1 cellular context compared by ENCODE assay signal in the genomic region with DNA sequence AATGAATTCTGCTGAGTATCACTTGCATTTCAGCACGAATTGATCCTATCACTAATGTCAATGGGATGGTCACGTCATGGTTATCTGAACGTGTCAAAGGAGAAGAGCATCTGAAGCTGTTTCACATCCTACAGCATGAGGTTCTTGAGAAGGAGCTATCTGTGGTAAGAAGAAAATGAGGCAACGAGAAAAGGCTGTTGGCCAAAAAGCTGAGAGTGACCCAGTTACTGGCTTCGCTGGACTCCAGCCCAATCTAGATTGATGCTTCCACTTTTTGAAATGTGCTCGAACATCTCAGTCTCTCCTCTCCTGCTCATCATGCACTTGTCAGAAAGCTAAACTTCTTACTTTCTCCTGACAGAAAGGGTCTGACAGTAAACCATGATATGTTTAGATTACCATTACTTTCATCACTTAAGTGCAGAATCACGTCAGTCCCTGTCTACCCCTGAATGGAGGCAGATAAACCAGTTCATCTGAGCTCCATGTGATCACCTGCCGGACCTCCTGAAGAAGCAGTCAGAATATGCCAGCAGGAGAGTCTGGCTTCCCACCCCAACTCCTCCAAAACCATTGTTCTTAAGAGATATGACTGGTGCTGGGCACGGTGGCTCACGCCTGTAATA.
TF ChIP-seq lines count a peak whose summit lies in the region.

No MANE protein-coding gene starts in this region.

TF ChIP-seq in K562, 482 proteins besides CTCF, POLR2A, EP300 and RAD21 (continued from another document):
- TF ChIP-seq ZBTB26 (CRISPR knock-in tag; IDR thresholded peaks at IDR 0.05) (no peak), ZNF449 (CRISPR knock-in tag; IDR thresholded peaks at IDR 0.05) (no peak), JUND (IDR thresholded peaks at IDR 0.05; ENCODE audit: borderline replicate concordance, low read depth, low read length) (no peak), JUND (tag; IDR thresholded peaks at IDR 0.05; ENCODE audit: borderline replicate concordance, low read depth, low read length) (0 out of 3 replicates have a peak, but pooled peaks have one; percentile 37), JUN (IDR thresholded peaks at IDR 0.05; ENCODE audit: borderline replicate concordance, low read depth, low read length) (0 out of 2 replicates have a peak, but pooled peaks have one; percentile 16), JUN (CRISPR knock-in tag; IDR thresholded peaks at IDR 0.05; ENCODE audit: borderline replicate concordance) (no peak), HOXB6 (CRISPR knock-in tag; IDR thresholded peaks at IDR 0.05; ENCODE audit: borderline replicate concordance) (no peak), ZNF766 (CRISPR knock-in tag; conservative IDR thresholded peaks at IDR 0.05) (peak; percentile 69; the same call in 1 of the 2 replicates), ZNF316 (IDR thresholded peaks at IDR 0.05) (0 out of 2 replicates have a peak, but pooled peaks have one; percentile 51), L3MBTL2 (IDR thresholded peaks at IDR 0.05) (peak; percentile 63), RCOR1 (IDR thresholded peaks at IDR 0.05; ENCODE audit: borderline replicate concordance in 1 of 2, low read depth in 2 of 2, low read length in 2 of 2) (peak in 1 of 2 experiments; percentile 63; a peak in 1 of 4 replicates), ATF1 (CRISPR knock-in tag; IDR thresholded peaks at IDR 0.05) (no peak), ATF1 (tag; IDR thresholded peaks at IDR 0.05) (0 out of 2 replicates have a peak, but pooled peaks have one; percentile 14), MYC (IDR thresholded peaks at IDR 0.05; ENCODE audit: low read depth, low read length) (peak; percentile 19; the same call in 1 of the 2 replicates), MYC (CRISPR knock-in tag; IDR thresholded peaks at IDR 0.05; ENCODE audit: borderline replicate concordance, low read depth) (no peak), TEAD4 (IDR thresholded peaks at IDR 0.05; ENCODE audit: low read length) (0 out of 2 replicates have a peak, but pooled peaks have one; percentile 8), TEAD4 (CRISPR knock-in tag; IDR thresholded peaks at IDR 0.05; ENCODE audit: borderline replicate concordance) (no peak), RB1 (IDR thresholded peaks at IDR 0.05; ENCODE audit: low read depth) (no peak), CBX8 (IDR thresholded peaks at IDR 0.05; ENCODE audit: borderline replicate concordance, extremely low read depth, low read depth, low read length, poor library complexity, severe bottlenecking) (no peak)
- TF ChIP-seq, protein P1, sequence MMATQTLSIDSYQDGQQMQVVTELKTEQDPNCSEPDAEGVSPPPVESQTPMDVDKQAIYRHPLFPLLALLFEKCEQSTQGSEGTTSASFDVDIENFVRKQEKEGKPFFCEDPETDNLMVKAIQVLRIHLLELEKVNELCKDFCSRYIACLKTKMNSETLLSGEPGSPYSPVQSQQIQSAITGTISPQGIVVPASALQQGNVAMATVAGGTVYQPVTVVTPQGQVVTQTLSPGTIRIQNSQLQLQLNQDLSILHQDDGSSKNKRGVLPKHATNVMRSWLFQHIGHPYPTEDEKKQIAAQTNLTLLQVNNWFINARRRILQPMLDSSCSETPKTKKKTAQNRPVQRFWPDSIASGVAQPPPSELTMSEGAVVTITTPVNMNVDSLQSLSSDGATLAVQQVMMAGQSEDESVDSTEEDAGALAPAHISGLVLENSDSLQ (IDR thresholded peaks at IDR 0.05), result peak; percentile 44; the same call in 1 of the 2 replicates
- TF ChIP-seq, protein P2, sequence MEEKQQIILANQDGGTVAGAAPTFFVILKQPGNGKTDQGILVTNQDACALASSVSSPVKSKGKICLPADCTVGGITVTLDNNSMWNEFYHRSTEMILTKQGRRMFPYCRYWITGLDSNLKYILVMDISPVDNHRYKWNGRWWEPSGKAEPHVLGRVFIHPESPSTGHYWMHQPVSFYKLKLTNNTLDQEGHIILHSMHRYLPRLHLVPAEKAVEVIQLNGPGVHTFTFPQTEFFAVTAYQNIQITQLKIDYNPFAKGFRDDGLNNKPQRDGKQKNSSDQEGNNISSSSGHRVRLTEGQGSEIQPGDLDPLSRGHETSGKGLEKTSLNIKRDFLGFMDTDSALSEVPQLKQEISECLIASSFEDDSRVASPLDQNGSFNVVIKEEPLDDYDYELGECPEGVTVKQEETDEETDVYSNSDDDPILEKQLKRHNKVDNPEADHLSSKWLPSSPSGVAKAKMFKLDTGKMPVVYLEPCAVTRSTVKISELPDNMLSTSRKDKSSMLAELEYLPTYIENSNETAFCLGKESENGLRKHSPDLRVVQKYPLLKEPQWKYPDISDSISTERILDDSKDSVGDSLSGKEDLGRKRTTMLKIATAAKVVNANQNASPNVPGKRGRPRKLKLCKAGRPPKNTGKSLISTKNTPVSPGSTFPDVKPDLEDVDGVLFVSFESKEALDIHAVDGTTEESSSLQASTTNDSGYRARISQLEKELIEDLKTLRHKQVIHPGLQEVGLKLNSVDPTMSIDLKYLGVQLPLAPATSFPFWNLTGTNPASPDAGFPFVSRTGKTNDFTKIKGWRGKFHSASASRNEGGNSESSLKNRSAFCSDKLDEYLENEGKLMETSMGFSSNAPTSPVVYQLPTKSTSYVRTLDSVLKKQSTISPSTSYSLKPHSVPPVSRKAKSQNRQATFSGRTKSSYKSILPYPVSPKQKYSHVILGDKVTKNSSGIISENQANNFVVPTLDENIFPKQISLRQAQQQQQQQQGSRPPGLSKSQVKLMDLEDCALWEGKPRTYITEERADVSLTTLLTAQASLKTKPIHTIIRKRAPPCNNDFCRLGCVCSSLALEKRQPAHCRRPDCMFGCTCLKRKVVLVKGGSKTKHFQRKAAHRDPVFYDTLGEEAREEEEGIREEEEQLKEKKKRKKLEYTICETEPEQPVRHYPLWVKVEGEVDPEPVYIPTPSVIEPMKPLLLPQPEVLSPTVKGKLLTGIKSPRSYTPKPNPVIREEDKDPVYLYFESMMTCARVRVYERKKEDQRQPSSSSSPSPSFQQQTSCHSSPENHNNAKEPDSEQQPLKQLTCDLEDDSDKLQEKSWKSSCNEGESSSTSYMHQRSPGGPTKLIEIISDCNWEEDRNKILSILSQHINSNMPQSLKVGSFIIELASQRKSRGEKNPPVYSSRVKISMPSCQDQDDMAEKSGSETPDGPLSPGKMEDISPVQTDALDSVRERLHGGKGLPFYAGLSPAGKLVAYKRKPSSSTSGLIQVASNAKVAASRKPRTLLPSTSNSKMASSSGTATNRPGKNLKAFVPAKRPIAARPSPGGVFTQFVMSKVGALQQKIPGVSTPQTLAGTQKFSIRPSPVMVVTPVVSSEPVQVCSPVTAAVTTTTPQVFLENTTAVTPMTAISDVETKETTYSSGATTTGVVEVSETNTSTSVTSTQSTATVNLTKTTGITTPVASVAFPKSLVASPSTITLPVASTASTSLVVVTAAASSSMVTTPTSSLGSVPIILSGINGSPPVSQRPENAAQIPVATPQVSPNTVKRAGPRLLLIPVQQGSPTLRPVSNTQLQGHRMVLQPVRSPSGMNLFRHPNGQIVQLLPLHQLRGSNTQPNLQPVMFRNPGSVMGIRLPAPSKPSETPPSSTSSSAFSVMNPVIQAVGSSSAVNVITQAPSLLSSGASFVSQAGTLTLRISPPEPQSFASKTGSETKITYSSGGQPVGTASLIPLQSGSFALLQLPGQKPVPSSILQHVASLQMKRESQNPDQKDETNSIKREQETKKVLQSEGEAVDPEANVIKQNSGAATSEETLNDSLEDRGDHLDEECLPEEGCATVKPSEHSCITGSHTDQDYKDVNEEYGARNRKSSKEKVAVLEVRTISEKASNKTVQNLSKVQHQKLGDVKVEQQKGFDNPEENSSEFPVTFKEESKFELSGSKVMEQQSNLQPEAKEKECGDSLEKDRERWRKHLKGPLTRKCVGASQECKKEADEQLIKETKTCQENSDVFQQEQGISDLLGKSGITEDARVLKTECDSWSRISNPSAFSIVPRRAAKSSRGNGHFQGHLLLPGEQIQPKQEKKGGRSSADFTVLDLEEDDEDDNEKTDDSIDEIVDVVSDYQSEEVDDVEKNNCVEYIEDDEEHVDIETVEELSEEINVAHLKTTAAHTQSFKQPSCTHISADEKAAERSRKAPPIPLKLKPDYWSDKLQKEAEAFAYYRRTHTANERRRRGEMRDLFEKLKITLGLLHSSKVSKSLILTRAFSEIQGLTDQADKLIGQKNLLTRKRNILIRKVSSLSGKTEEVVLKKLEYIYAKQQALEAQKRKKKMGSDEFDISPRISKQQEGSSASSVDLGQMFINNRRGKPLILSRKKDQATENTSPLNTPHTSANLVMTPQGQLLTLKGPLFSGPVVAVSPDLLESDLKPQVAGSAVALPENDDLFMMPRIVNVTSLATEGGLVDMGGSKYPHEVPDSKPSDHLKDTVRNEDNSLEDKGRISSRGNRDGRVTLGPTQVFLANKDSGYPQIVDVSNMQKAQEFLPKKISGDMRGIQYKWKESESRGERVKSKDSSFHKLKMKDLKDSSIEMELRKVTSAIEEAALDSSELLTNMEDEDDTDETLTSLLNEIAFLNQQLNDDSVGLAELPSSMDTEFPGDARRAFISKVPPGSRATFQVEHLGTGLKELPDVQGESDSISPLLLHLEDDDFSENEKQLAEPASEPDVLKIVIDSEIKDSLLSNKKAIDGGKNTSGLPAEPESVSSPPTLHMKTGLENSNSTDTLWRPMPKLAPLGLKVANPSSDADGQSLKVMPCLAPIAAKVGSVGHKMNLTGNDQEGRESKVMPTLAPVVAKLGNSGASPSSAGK (IDR thresholded peaks at IDR 0.05), result peak; percentile 33; the same call in 1 of the 2 replicates
- TF ChIP-seq, protein P3, sequence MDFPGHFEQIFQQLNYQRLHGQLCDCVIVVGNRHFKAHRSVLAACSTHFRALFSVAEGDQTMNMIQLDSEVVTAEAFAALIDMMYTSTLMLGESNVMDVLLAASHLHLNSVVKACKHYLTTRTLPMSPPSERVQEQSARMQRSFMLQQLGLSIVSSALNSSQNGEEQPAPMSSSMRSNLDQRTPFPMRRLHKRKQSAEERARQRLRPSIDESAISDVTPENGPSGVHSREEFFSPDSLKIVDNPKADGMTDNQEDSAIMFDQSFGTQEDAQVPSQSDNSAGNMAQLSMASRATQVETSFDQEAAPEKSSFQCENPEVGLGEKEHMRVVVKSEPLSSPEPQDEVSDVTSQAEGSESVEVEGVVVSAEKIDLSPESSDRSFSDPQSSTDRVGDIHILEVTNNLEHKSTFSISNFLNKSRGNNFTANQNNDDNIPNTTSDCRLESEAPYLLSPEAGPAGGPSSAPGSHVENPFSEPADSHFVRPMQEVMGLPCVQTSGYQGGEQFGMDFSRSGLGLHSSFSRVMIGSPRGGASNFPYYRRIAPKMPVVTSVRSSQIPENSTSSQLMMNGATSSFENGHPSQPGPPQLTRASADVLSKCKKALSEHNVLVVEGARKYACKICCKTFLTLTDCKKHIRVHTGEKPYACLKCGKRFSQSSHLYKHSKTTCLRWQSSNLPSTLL (IDR thresholded peaks at IDR 0.05), result no peak
- TF ChIP-seq, protein P4, sequence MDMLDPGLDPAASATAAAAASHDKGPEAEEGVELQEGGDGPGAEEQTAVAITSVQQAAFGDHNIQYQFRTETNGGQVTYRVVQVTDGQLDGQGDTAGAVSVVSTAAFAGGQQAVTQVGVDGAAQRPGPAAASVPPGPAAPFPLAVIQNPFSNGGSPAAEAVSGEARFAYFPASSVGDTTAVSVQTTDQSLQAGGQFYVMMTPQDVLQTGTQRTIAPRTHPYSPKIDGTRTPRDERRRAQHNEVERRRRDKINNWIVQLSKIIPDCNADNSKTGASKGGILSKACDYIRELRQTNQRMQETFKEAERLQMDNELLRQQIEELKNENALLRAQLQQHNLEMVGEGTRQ (CRISPR knock-in tag; IDR thresholded peaks at IDR 0.05), result peak; percentile 11; the same call in 1 of the 2 replicates
